In genomic region chr2:188046437-188046836, GRCh38 we compare ENCODE assay signal across 29 cellular contexts.
DNase-seq lines count a peak whose midpoint lies in the region; ATAC-seq and TF ChIP-seq lines count a peak whose summit lies in the region.
"Had no signal": no experiment of that assay in that cellular context is flagged by ENCODE, and none has a peak within 500 bp of the region (broad histone marks: within the 10 kb centered on the region; RNA-seq: fewer than 3 reads in every experiment).

No MANE protein-coding gene starts in this region.

- ATAC-seq in SK-N-SH treated with all-trans-retinoic acid at 6 μM for 48 hours (no peak), GM21526 (IDR thresholded peaks at IDR 0.05; ENCODE audit: low FRiP score, unreplicated experiment) (no peak)
- no peak for ATAC-seq in activated CD4-positive, CD25-positive, alpha-beta regulatory T cell treated with anti-CD3 and anti-CD28 coated beads, Interleukin-2, amount 50 U/mL, for 24 hours
- ATAC-seq in activated CD8-positive, alpha-beta T cell treated with anti-CD3 and anti-CD28 coated beads for 36 hours = no peak
- ATAC-seq: heart right ventricle; lower lobe of right lung; naive thymus-derived CD8-positive, alpha-beta T cell; psoas muscle had no signal

- H3K36me3 ChIP-seq in SK-N-SH (replicated peaks in 1 of 2; ENCODE audit: control insufficient read depth in 1 of 2, insufficient read depth in 2 of 2, low read length in 1 of 2) = no peaks in the 10 kb centered on the region
- H3K36me3 ChIP-seq: heart right ventricle, lower lobe of right lung had no signal

- no TSS peak for BruUV-seq in MCF 10A (replicated peaks; lab: Mats Ljungman, UMichigan)

- intact Hi-C loops in activated CD8-positive, alpha-beta T cell treated with anti-CD3 and anti-CD28 coated beads for 36 hours (cut with micrococcal nuclease) = no loop called here
- intact Hi-C loops in MCF 10A (cut with micrococcal nuclease) = no loop called here

- no peak overlapping the region for H3K9ac ChIP-seq in SK-N-SH

- H3K9me3 ChIP-seq in SK-N-SH = no peaks in the 10 kb centered on the region
- H3K9me3 ChIP-seq: heart right ventricle had no signal

- POLR2A ChIA-PET in SK-N-SH (lab: Yijun Ruan, JAX) (no interaction called here), MCF 10A (lab: Yijun Ruan, JAX) (no interaction called here)
- POLR2A ChIA-PET in activated CD8-positive, alpha-beta T cell treated with anti-CD3 and anti-CD28 coated beads for 36 hours (lab: Charles Lee) = no interaction called here

- no peaks in the 10 kb centered on the region for H3K27me3 ChIP-seq in SK-N-SH (ENCODE audit: insufficient read depth)
- H3K27me3 ChIP-seq: heart right ventricle had no signal

- H3K4me2 ChIP-seq in SK-N-SH = no peak overlapping the region

- no peaks in the 10 kb centered on the region for H3K79me2 ChIP-seq in SK-N-SH (ENCODE audit: insufficient read depth)

- CTCF ChIA-PET in SK-N-SH (lab: Yijun Ruan, JAX) = no interaction called here
- CTCF ChIA-PET in activated CD8-positive, alpha-beta T cell treated with anti-CD3 and anti-CD28 coated beads for 36 hours (lab: Charles Lee) = no interaction called here
- CTCF ChIA-PET in MCF 10A (lab: Yijun Ruan, JAX) = no interaction called here

- H3K27ac ChIP-seq in SK-N-SH (ENCODE audit: low read depth in 2 of 2, low read length in 1 of 2) = no peak overlapping the region
- H3K27ac ChIP-seq: 22Rv1, coronary artery, heart right ventricle, lower lobe of right lung, psoas muscle had no signal

- in situ Hi-C loops in astrocyte of the cerebellum (cut with HindIII; ENCODE audit: low sequenced_read_pairs) = no loop called here

- H3K4me3 ChIP-seq in SK-N-SH (ENCODE audit: low read depth in 2 of 2, low read length in 1 of 2) (no peak overlapping the region), astrocyte of the cerebellum (ENCODE audit: low read depth, low read length) (no peak overlapping the region), fibroblast of villous mesenchyme (ENCODE audit: low read depth, low read length) (no peak overlapping the region)
- H3K4me3 ChIP-seq: coronary artery, heart right ventricle, lower lobe of right lung, psoas muscle had no signal

- H3K27ac Mint-ChIP-seq in activated CD8-positive, alpha-beta T cell treated with anti-CD3 and anti-CD28 coated beads for 36 hours = no peak overlapping the region
- H3K27ac Mint-ChIP-seq in MCF 10A (ENCODE audit: low read depth, unreplicated experiment) = no peak overlapping the region
- H3K27ac Mint-ChIP-seq: activated CD4-positive, alpha-beta memory T cell treated with anti-CD3 and anti-CD28 coated beads, Interleukin-2, amount 10 ng/mL, durations not matched to agents 7 days and 5 days; activated T-helper 2 cell treated with anti-CD3 and anti-CD28 coated beads, Interferon-gamma antibody, Interleukin-2, Interleukin-4, amounts not matched to agents 10 μg/mL and 5 μg/mL and 100 μg/mL, durations not matched to agents 14 hours and 24 hours and 36 hours; naive thymus-derived CD8-positive, alpha-beta T cell; type B pancreatic cell had no signal

- DNase-seq in SK-N-SH (no peak), astrocyte of the cerebellum (ENCODE audit: low read depth) (peak; percentile 8), fibroblast of villous mesenchyme (ENCODE audit: low read depth) (peak; percentile 50), MCF 10A (ENCODE audit: unreplicated experiment) (no peak)
- DNase-seq in activated CD8-positive, alpha-beta T cell treated with anti-CD3 and anti-CD28 coated beads for 36 hours = no peak
- DNase-seq: activated CD4-positive, alpha-beta memory T cell treated with anti-CD3 and anti-CD28 coated beads, Interleukin-2, amount 10 ng/mL, durations not matched to agents 7 days and 5 days; activated CD8-positive, alpha-beta memory T cell treated with anti-CD3 and anti-CD28 coated beads, Interleukin-2, amount 50 U/mL, for 48 hours; activated naive CD4-positive, alpha-beta T cell treated with anti-CD3 and anti-CD28 coated beads, Interleukin-2, amount 50 U/mL, for 16 hours; amygdala; C1 segment of cervical spinal cord; COR-L47; effector memory CD4-positive, alpha-beta T cell; heart right ventricle; kidney glomerular epithelial cell; lower lobe of right lung; naive thymus-derived CD8-positive, alpha-beta T cell; NCI-H1092 treated with DMSO at 0.1 percent for 48 hours; NCI-H187; NCI-H510A; psoas muscle; stimulated activated CD4-positive, alpha-beta T cell treated with anti-CD3 and anti-CD28 coated beads, Interleukin-4, amount 100 ng/mL, for 24 hours; T-helper 2 cell had no signal

- peaks cover 3% of the 10 kb centered on the region for H3F3A ChIP-seq in SK-N-SH (replicated peaks; ENCODE audit: insufficient read depth)

- no peak overlapping the region for H3K4me3 Mint-ChIP-seq in activated CD8-positive, alpha-beta T cell treated with anti-CD3 and anti-CD28 coated beads for 36 hours
- no peak overlapping the region for H3K4me3 Mint-ChIP-seq in MCF 10A (ENCODE audit: unreplicated experiment)
- H3K4me3 Mint-ChIP-seq: activated CD4-positive, alpha-beta memory T cell treated with anti-CD3 and anti-CD28 coated beads, Interleukin-2, amount 10 ng/mL, durations not matched to agents 7 days and 5 days; naive thymus-derived CD8-positive, alpha-beta T cell; type B pancreatic cell had no signal

- TF ChIP-seq EP300 in SK-N-SH (IDR thresholded peaks at IDR 0.05; ENCODE audit: borderline replicate concordance in 1 of 2, low read depth in 1 of 2, low read length in 1 of 2) = no peak

- no peaks in the 10 kb centered on the region for H3K36me3 Mint-ChIP-seq in activated CD8-positive, alpha-beta T cell treated with anti-CD3 and anti-CD28 coated beads for 36 hours (ENCODE audit: low read depth)
- no peaks in the 10 kb centered on the region for H3K36me3 Mint-ChIP-seq in MCF 10A (ENCODE audit: insufficient read depth, unreplicated experiment)
- H3K36me3 Mint-ChIP-seq: naive thymus-derived CD8-positive, alpha-beta T cell; type B pancreatic cell had no signal

- no peaks in the 10 kb centered on the region for H3K4me1 Mint-ChIP-seq in activated CD8-positive, alpha-beta T cell treated with anti-CD3 and anti-CD28 coated beads for 36 hours (ENCODE audit: low read depth)
- H3K4me1 Mint-ChIP-seq in MCF 10A (ENCODE audit: insufficient read depth, unreplicated experiment) = peaks cover 14% of the 10 kb centered on the region
- H3K4me1 Mint-ChIP-seq: activated CD4-positive, alpha-beta memory T cell treated with anti-CD3 and anti-CD28 coated beads, Interleukin-2, amount 10 ng/mL, durations not matched to agents 7 days and 5 days; naive thymus-derived CD8-positive, alpha-beta T cell had no signal

- H2AFZ ChIP-seq in SK-N-SH (ENCODE audit: low read depth) = no peak overlapping the region

- TF ChIP-seq CTCF in SK-N-SH (IDR thresholded peaks at IDR 0.05) = no peak
- no peak for TF ChIP-seq CTCF in astrocyte of the cerebellum (IDR thresholded peaks at IDR 0.05; ENCODE audit: low read depth, low read length, missing control alignments)
- no peak for TF ChIP-seq CTCF in fibroblast of villous mesenchyme (IDR thresholded peaks at IDR 0.05; ENCODE audit: insufficient read depth, low read depth, low read length)
- no peak for TF ChIP-seq CTCF in activated CD8-positive, alpha-beta T cell treated with anti-CD3 and anti-CD28 coated beads for 36 hours (IDR thresholded peaks at IDR 0.05)
- TF ChIP-seq CTCF in MCF 10A (IDR thresholded peaks at IDR 0.05; ENCODE audit: unreplicated experiment) = no peak

- H4K20me1 ChIP-seq in SK-N-SH (ENCODE audit: insufficient read depth) = no peaks in the 10 kb centered on the region

- no peak for TF ChIP-seq RAD21 in SK-N-SH (IDR thresholded peaks at IDR 0.05; ENCODE audit: low read length)

- no peaks in the 10 kb centered on the region; a peak in 1 of 4 replicates for H3K4me1 ChIP-seq in SK-N-SH (ENCODE audit: control insufficient read depth in 1 of 2, insufficient read depth in 2 of 2, low read depth in 1 of 2, low read length in 1 of 2)
- H3K4me1 ChIP-seq: heart right ventricle, lower lobe of right lung, psoas muscle had no signal

- no peaks in the 10 kb centered on the region for H3K27me3 Mint-ChIP-seq in activated CD8-positive, alpha-beta T cell treated with anti-CD3 and anti-CD28 coated beads for 36 hours
- no peaks in the 10 kb centered on the region for H3K27me3 Mint-ChIP-seq in MCF 10A (ENCODE audit: insufficient read depth, unreplicated experiment)
- H3K27me3 Mint-ChIP-seq: activated CD4-positive, alpha-beta memory T cell treated with anti-CD3 and anti-CD28 coated beads, Interleukin-2, amount 10 ng/mL, durations not matched to agents 7 days and 5 days; naive thymus-derived CD8-positive, alpha-beta T cell; type B pancreatic cell had no signal

- H3K9me3 Mint-ChIP-seq in activated CD8-positive, alpha-beta T cell treated with anti-CD3 and anti-CD28 coated beads for 36 hours = no peaks in the 10 kb centered on the region
- no peaks in the 10 kb centered on the region for H3K9me3 Mint-ChIP-seq in MCF 10A (ENCODE audit: unreplicated experiment)
- H3K9me3 Mint-ChIP-seq: activated CD4-positive, alpha-beta memory T cell treated with anti-CD3 and anti-CD28 coated beads, Interleukin-2, amount 10 ng/mL, durations not matched to agents 7 days and 5 days; activated T-helper 2 cell treated with anti-CD3 and anti-CD28 coated beads, Interferon-gamma antibody, Interleukin-2, Interleukin-4, amounts not matched to agents 10 μg/mL and 5 μg/mL and 100 μg/mL, durations not matched to agents 14 hours and 24 hours and 36 hours; type B pancreatic cell had no signal

- H3K9me2 ChIP-seq in SK-N-SH = no peaks in the 10 kb centered on the region

- WGBS in SK-N-SH (ENCODE audit: low lambda C conversion rate) = 74% methylated on average over 3 of the region's 3 CpGs

TF ChIP-seq in SK-N-SH, 30 proteins besides CTCF, POLR2A, EP300 and RAD21 (continues in another document):
- TF ChIP-seq, protein P1, sequence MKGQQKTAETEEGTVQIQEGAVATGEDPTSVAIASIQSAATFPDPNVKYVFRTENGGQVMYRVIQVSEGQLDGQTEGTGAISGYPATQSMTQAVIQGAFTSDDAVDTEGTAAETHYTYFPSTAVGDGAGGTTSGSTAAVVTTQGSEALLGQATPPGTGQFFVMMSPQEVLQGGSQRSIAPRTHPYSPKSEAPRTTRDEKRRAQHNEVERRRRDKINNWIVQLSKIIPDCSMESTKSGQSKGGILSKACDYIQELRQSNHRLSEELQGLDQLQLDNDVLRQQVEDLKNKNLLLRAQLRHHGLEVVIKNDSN (IDR thresholded peaks at IDR 0.05; ENCODE audit: borderline replicate concordance, low read depth) = no peak
- no peak for TF ChIP-seq MEF2A (IDR thresholded peaks at IDR 0.05; ENCODE audit: borderline replicate concordance, low read depth)

TF ChIP-seq in SK-N-SH treated with all-trans-retinoic acid at 6 μM for 48 hours, 23 proteins besides CTCF, POLR2A, EP300 and RAD21 (continues in another document):
- TF ChIP-seq OSR1 (CRISPR knock-in tag; IDR thresholded peaks at IDR 0.05) = no peak

Comparison
In these comparisons a context has a peak if more than half of its experiments do, and no peak if none do; other contexts are left out.
1. DNase-seq: peak in astrocyte of the cerebellum (single experiment) and fibroblast of villous mesenchyme (single experiment); none in SK-N-SH (single experiment), activated CD8-positive, alpha-beta T cell treated with anti-CD3 and anti-CD28 coated beads for 36 hours (single experiment) and MCF 10A (single experiment).